1 cellular context compared by ENCODE assay signal in the genomic region with DNA sequence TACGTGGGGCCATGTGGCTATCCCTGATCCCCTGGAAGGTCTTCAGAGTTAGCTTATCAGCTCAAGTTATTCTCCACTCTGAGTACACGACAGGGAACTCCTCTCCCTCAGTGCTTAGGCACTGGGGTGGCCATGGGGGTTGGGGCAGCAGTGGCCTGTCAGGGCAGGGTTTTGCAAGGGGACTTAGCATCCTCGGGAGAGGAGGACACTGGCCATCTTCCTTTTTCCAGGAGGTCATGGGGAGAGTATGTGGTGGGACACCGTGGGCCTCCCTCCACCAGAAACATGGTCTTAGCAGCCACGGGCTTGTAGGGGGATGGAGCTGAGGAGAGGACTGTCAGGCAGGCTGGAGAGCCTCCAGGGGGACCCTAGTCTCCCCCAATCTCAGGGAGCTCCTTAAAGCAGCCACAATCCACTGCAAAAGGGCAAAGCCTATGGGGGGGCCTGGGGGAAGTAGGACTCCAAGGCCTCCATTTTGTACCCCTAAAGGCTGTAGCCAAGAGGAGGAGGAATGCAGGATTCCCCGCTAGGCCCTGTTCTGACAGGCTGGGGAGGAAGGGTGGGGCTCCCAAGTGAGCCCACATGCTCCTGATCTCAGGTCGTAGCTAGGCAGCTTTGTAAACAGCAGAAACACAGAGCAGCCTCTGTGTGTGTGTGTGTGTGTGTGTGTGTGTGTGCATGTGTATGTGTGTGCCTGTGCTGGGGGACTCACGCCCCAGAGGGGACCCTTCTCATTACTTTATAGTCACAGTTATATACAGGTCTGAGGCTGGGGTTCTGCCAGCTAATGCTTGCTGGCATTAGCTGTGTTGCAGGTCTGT.
TF ChIP-seq lines count a peak whose summit lies in the region.

No MANE protein-coding gene starts in this region.

TF ChIP-seq in GM23338, 12 proteins besides CTCF, POLR2A, EP300 and RAD21:
- TF ChIP-seq, protein P1, sequence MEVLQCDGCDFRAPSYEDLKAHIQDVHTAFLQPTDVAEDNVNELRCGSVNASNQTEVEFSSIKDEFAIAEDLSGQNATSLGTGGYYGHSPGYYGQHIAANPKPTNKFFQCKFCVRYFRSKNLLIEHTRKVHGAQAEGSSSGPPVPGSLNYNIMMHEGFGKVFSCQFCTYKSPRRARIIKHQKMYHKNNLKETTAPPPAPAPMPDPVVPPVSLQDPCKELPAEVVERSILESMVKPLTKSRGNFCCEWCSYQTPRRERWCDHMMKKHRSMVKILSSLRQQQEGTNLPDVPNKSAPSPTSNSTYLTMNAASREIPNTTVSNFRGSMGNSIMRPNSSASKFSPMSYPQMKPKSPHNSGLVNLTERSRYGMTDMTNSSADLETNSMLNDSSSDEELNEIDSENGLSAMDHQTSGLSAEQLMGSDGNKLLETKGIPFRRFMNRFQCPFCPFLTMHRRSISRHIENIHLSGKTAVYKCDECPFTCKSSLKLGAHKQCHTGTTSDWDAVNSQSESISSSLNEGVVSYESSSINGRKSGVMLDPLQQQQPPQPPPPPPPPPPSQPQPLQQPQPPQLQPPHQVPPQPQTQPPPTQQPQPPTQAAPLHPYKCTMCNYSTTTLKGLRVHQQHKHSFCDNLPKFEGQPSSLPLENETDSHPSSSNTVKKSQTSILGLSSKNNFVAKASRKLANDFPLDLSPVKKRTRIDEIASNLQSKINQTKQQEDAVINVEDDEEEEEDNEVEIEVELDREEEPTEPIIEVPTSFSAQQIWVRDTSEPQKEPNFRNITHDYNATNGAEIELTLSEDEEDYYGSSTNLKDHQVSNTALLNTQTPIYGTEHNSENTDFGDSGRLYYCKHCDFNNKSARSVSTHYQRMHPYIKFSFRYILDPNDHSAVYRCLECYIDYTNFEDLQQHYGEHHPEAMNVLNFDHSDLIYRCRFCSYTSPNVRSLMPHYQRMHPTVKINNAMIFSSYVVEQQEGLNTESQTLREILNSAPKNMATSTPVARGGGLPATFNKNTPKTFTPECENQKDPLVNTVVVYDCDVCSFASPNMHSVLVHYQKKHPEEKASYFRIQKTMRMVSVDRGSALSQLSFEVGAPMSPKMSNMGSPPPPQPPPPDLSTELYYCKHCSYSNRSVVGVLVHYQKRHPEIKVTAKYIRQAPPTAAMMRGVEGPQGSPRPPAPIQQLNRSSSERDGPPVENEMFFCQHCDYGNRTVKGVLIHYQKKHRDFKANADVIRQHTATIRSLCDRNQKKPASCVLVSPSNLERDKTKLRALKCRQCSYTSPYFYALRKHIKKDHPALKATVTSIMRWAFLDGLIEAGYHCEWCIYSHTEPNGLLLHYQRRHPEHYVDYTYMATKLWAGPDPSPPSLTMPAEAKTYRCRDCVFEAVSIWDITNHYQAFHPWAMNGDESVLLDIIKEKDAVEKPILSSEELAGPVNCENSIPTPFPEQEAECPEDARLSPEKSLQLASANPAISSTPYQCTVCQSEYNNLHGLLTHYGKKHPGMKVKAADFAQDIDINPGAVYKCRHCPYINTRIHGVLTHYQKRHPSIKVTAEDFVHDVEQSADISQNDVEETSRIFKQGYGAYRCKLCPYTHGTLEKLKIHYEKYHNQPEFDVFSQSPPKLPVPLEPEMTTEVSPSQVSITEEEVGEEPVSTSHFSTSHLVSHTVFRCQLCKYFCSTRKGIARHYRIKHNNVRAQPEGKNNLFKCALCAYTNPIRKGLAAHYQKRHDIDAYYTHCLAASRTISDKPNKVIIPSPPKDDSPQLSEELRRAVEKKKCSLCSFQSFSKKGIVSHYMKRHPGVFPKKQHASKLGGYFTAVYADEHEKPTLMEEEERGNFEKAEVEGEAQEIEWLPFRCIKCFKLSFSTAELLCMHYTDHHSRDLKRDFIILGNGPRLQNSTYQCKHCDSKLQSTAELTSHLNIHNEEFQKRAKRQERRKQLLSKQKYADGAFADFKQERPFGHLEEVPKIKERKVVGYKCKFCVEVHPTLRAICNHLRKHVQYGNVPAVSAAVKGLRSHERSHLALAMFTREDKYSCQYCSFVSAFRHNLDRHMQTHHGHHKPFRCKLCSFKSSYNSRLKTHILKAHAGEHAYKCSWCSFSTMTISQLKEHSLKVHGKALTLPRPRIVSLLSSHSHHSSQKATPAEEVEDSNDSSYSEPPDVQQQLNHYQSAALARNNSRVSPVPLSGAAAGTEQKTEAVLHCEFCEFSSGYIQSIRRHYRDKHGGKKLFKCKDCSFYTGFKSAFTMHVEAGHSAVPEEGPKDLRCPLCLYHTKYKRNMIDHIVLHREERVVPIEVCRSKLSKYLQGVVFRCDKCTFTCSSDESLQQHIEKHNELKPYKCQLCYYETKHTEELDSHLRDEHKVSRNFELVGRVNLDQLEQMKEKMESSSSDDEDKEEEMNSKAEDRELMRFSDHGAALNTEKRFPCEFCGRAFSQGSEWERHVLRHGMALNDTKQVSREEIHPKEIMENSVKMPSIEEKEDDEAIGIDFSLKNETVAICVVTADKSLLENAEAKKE (CRISPR knock-in tag; IDR thresholded peaks at IDR 0.05): no peak
- TF ChIP-seq POLR2AphosphoS5 (IDR thresholded peaks at IDR 0.05; ENCODE audit: low read depth) (no peak), NANOG (IDR thresholded peaks at IDR 0.05; ENCODE audit: borderline replicate concordance) (no peak), ZNF331 (CRISPR knock-in tag; IDR thresholded peaks at IDR 0.05; ENCODE audit: low read depth) (no peak), EZH2phosphoT487 (IDR thresholded peaks at IDR 0.05; ENCODE audit: unreplicated experiment) (no peak), STAT1 (IDR thresholded peaks at IDR 0.05; ENCODE audit: unreplicated experiment) (no peak), CREB1 (CRISPR knock-in tag; IDR thresholded peaks at IDR 0.05; ENCODE audit: low read depth) (no peak), JUNB (IDR thresholded peaks at IDR 0.05; ENCODE audit: unreplicated experiment) (no peak), EZH2 (IDR thresholded peaks at IDR 0.05; ENCODE audit: low read depth, unreplicated experiment) (no peak)
- TF ChIP-seq, protein P2, sequence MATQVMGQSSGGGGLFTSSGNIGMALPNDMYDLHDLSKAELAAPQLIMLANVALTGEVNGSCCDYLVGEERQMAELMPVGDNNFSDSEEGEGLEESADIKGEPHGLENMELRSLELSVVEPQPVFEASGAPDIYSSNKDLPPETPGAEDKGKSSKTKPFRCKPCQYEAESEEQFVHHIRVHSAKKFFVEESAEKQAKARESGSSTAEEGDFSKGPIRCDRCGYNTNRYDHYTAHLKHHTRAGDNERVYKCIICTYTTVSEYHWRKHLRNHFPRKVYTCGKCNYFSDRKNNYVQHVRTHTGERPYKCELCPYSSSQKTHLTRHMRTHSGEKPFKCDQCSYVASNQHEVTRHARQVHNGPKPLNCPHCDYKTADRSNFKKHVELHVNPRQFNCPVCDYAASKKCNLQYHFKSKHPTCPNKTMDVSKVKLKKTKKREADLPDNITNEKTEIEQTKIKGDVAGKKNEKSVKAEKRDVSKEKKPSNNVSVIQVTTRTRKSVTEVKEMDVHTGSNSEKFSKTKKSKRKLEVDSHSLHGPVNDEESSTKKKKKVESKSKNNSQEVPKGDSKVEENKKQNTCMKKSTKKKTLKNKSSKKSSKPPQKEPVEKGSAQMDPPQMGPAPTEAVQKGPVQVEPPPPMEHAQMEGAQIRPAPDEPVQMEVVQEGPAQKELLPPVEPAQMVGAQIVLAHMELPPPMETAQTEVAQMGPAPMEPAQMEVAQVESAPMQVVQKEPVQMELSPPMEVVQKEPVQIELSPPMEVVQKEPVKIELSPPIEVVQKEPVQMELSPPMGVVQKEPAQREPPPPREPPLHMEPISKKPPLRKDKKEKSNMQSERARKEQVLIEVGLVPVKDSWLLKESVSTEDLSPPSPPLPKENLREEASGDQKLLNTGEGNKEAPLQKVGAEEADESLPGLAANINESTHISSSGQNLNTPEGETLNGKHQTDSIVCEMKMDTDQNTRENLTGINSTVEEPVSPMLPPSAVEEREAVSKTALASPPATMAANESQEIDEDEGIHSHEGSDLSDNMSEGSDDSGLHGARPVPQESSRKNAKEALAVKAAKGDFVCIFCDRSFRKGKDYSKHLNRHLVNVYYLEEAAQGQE (IDR thresholded peaks at IDR 0.05; ENCODE audit: unreplicated experiment): no peak
TF ChIP-seq in GM23338: peak in this region for 0.
